8 cellular contexts compared by ENCODE assay signal in the genomic region with DNA sequence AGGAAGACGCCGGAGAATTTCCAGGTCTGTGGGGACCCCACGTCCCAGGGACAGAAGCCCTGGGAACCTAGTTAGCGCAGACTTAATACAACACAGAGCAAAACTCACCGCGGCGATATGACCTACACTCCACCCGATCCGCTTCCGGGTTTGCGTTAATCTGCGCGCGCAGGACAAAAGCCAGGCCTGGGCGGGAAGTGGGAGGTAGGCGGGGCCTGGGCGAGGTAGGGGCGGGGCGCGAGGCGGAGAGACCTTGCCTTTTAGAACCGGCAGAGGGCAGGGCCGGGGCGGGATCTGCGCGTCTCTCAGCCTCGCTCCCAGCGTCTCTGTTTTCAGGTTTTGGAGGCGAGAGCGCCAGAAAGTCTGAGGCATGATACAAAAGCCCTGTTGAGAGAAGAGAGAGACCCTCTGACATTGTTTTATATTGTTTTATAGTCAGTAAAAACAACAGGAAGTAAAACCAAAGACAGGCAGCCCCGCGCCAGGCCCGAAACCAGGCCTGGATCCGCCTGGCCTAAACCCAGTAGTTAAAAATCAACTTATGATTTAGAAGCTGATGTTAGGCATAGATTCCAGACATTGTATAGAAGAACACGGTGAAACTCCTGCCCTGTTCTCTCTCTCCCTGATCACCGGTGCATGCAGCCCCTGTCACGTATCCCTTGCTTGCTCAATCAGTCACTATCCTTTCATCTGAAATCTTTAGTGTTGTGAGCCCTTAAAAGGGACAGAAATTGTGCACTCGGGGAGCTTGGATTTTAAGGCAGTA. TPM values are rescaled to one million over a fixed set of nuclear protein-coding genes. Genes with fewer than 3 reads are reported as not detected.
DNase-seq lines count a peak whose midpoint lies in the region; ATAC-seq lines count a peak whose summit lies in the region.

A gene (minus strand): TSS at position 152 of the 769 bp plus-strand sequence. CDS start 19,150 bp downstream, outside the sequence.

- peak; percentile 98 for DNase-seq in NCI-H69 (lab: John Stamatoyannopoulos, UW)
- DNase-seq in activated CD4-positive, alpha-beta T cell treated with anti-CD3 and anti-CD28 coated beads, Interleukin-2, amount 50 U/mL, for 1 hour, result peak; percentile 100
- peak; percentile 54 for DNase-seq in cortex of kidney (lab: John Stamatoyannopoulos, UW)
- peak; percentile 96 for DNase-seq in left lobe of liver (ENCODE audit: low spot score)
- DNase-seq in stimulated activated CD4-positive, alpha-beta T cell treated with anti-CD3 and anti-CD28 coated beads, Interleukin-2, amount 100 ng/mL, for 4 hours (ENCODE audit: low read depth), result peak; percentile 98

- H4K20me1 ChIP-seq in BLaER1 treated with 17β-estradiol and CSF1 and Interleukin-3, amounts not matched to agents 10 nM and 100 nM, result peaks cover 0 to 10% (median 0%) of the 10 kb centered on the region in 11 experiments; a peak in 3 of 22 replicates

- H3K4me3 ChIP-seq in BLaER1 treated with 17β-estradiol and CSF1 and Interleukin-3, amounts not matched to agents 10 nM and 100 nM, result peak within 1 kb of the TSS; percentile 71 to 97 (median 90)

- H3K4me2 ChIP-seq in BLaER1 treated with 17β-estradiol and CSF1 and Interleukin-3, amounts not matched to agents 10 nM and 100 nM, result peak within 1 kb of the TSS; percentile 82 to 93 (median 87)

- H3K36me3 ChIP-seq in BLaER1 treated with 17β-estradiol and CSF1 and Interleukin-3, amounts not matched to agents 10 nM and 100 nM, result peaks cover 12 to 22% (median 16%) of the 10 kb centered on the region in 11 experiments; a peak in 21 of 22 replicates

- peak within 1 kb of the TSS; percentile 76 to 94 (median 87) for H3K27ac ChIP-seq in BLaER1 treated with 17β-estradiol and CSF1 and Interleukin-3, amounts not matched to agents 10 nM and 100 nM

- peaks cover 21 to 31% (median 24%) of the 10 kb centered on the region in 10 experiments for H3K4me1 ChIP-seq in BLaER1 treated with 17β-estradiol and CSF1 and Interleukin-3, amounts not matched to agents 10 nM and 100 nM

- H3K27me3 ChIP-seq in BLaER1 treated with 17β-estradiol and CSF1 and Interleukin-3, amounts not matched to agents 10 nM and 100 nM, result no peaks in the 10 kb centered on the region

- peak within 1 kb of the TSS; percentile 86 to 96 (median 92) for H3K9ac ChIP-seq in BLaER1 treated with 17β-estradiol and CSF1 and Interleukin-3, amounts not matched to agents 10 nM and 100 nM

- peak; percentile 95 for ATAC-seq in GM19324 (IDR thresholded peaks at IDR 0.05; ENCODE audit: low FRiP score, unreplicated experiment)
- ATAC-seq in HG03469 (IDR thresholded peaks at IDR 0.05; ENCODE audit: unreplicated experiment), result peak; percentile 70
- peak; percentile 99 for ATAC-seq in left lobe of liver

- peaks cover 0 to 6% (median 0%) of the 10 kb centered on the region in 11 experiments; a peak in 1 of 22 replicates for H3K9me3 ChIP-seq in BLaER1 treated with 17β-estradiol and CSF1 and Interleukin-3, amounts not matched to agents 10 nM and 100 nM (replicated peaks in 1 of 11)

RNA-seq across cellular contexts. Expression of the gene that starts here (rescaled TPM):
- 4.3 TPM for total RNA-seq in left lobe of liver

Comparison
In these comparisons a context has a peak if more than half of its experiments do, and no peak if none do; other contexts are left out.
1. Peak in every context shown above with its lines: DNase-seq, ATAC-seq, H3K4me3 ChIP-seq and H3K27ac ChIP-seq.